12 cellular contexts compared by ENCODE assay signal in the genomic region with DNA sequence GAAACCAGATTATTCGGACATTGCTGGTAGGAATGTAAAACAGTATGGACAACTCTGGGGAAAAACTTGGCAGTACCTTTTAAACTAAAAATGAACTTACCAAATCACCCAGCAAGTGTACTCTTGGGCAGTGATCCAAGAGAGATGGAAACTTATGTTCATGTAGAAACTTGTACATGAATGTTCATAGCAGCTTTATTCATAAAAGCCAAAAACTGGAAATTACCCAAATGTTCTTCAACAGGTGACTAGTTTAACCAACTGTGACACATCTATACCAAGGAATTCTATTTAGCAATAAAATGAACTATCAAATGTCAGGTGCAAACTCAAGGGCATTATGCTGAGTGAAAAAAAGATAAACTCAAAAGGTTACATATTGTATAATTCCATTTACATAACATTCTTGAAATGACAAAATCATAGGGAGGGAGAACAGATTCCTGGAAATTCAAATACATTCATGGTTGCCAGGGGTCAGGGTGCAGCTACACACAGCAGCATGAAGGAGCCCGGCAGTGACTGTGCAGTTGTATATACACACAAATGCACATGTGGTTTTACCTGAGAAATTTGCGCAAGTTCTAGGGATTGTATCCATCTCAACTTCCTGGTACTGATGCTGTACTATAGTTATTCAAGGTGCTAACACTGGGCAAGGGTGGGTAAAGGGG. TPM values are rescaled to one million over a fixed set of nuclear protein-coding genes. Genes with fewer than 3 reads are reported as not detected.
DNase-seq lines count a peak whose midpoint lies in the region; ATAC-seq and TF ChIP-seq lines count a peak whose summit lies in the region.
"Had no signal": no experiment of that assay in that cellular context is flagged by ENCODE, and none has a peak within 500 bp of the region (broad histone marks: within the 10 kb centered on the region; RNA-seq: fewer than 3 reads in every experiment).

No MANE protein-coding gene starts in this region.

- peaks cover 21% of the 10 kb centered on the region for H3K4me1 ChIP-seq in CD4-positive, CD25-positive, alpha-beta regulatory T cell (ENCODE audit: control insufficient read depth, insufficient read depth, low read length, poor library complexity, severe bottlenecking)
- H3K4me1 ChIP-seq in testis (peaks cover 22% of the 10 kb centered on the region), ovary (ENCODE audit: insufficient read depth) (no peaks in the 10 kb centered on the region)

- 55 to 62% methylated on average over 3 of the region's 3 CpGs for WGBS in testis, 2 donors
- WGBS in ovary, 3 donors, result 56 to 67% (median 63%) methylated on average over 3 of the region's 3 CpGs

- peak overlapping the region in 1 of 3 donors; percentile 71 for H3K27ac Mint-ChIP-seq in CD4-positive, CD25-positive, alpha-beta regulatory T cell

- H3K36me3 Mint-ChIP-seq in CD4-positive, CD25-positive, alpha-beta regulatory T cell, result peaks cover 10% of the 10 kb centered on the region

- peak in 1 of 3 donors; percentile 72 for DNase-seq in CD4-positive, CD25-positive, alpha-beta regulatory T cell
- DNase-seq in LNCaP clone FGC (ENCODE audit: low read depth) (peak; percentile 1), cortex of kidney (lab: John Stamatoyannopoulos, UW) (no peak), testis (no peak), ovary (no peak)
- DNase-seq in stimulated activated CD4-positive, alpha-beta T cell treated with anti-CD3 and anti-CD28 coated beads, Interleukin-12 subunit alpha, Interleukin-12 subunit beta, amount 100 ng/mL, for 24 hours (ENCODE audit: low read depth in 2 of 2), result peak; percentile 16 to 35
- DNase-seq: substantia nigra had no signal

- H3K9me3 Mint-ChIP-seq in CD4-positive, CD25-positive, alpha-beta regulatory T cell, result no peaks in the 10 kb centered on the region

- H3K27me3 Mint-ChIP-seq in CD4-positive, CD25-positive, alpha-beta regulatory T cell, result no peaks in the 10 kb centered on the region

- H3K27ac ChIP-seq in CD4-positive, CD25-positive, alpha-beta regulatory T cell (ENCODE audit: insufficient read depth, low read length, poor library complexity, severe bottlenecking), result no peak overlapping the region
- H3K27ac ChIP-seq in testis, result no peak overlapping the region
- H3K27ac ChIP-seq in ovary, result no peak overlapping the region

- TF ChIP-seq CTCF in LNCaP clone FGC (IDR thresholded peaks at IDR 0.05; ENCODE audit: control insufficient read depth, extremely low read depth, insufficient read depth) (no peak), testis (IDR thresholded peaks at IDR 0.05) (no peak), ovary (IDR thresholded peaks at IDR 0.05) (no peak)

- intact Hi-C loops in testis (cut with DNase I; ENCODE audit: low total_unique reads), result no loop called here
- intact Hi-C loops in ovary (cut with DNase I), result loop anchor here in 2 of 4 donors (10.0 kb wide), 2 partner anchors 118 to 228 kb away; a partner anchor contains a TSS

- no peaks in the 10 kb centered on the region for H3K27me3 ChIP-seq in CD4-positive, CD25-positive, alpha-beta regulatory T cell (ENCODE audit: control insufficient read depth, insufficient read depth, low read length)
- H3K27me3 ChIP-seq in testis (no peaks in the 10 kb centered on the region), ovary (no peaks in the 10 kb centered on the region)

- no peak overlapping the region for H3K4me3 ChIP-seq in CD4-positive, CD25-positive, alpha-beta regulatory T cell (ENCODE audit: low read depth, low read length)
- H3K4me3 ChIP-seq in LNCaP clone FGC (ENCODE audit: low read depth, low read length) (no peak overlapping the region), testis (no peak overlapping the region), ovary (no peak overlapping the region)
- H3K4me3 ChIP-seq: smooth muscle cell had no signal

- H3K4me1 Mint-ChIP-seq in CD4-positive, CD25-positive, alpha-beta regulatory T cell, result peaks cover 6 to 33% (median 27%) of the 10 kb centered on the region in 4 donors

- H3K4me3 Mint-ChIP-seq in CD4-positive, CD25-positive, alpha-beta regulatory T cell, result peak overlapping the region in 3 of 4 donors; percentile 12 to 47 (median 22)

- TF ChIP-seq POLR2A in testis (IDR thresholded peaks at IDR 0.05) (no peak), ovary (IDR thresholded peaks at IDR 0.05) (no peak)

- peaks cover 32% of the 10 kb centered on the region for H3K36me3 ChIP-seq in CD4-positive, CD25-positive, alpha-beta regulatory T cell (ENCODE audit: control insufficient read depth, insufficient read depth, low read length)
- H3K36me3 ChIP-seq in testis (ENCODE audit: low read depth, missing control alignments), result no peaks in the 10 kb centered on the region
- no peaks in the 10 kb centered on the region for H3K36me3 ChIP-seq in ovary

- ATAC-seq in CD4-positive, CD25-positive, alpha-beta regulatory T cell (ENCODE audit: low read depth in 2 of 2), result no peak
- ATAC-seq in esophagus mucosa (peak; percentile 15), HG02678 (IDR thresholded peaks at IDR 0.05; ENCODE audit: unreplicated experiment) (no peak)

- H3K9me3 ChIP-seq in CD4-positive, CD25-positive, alpha-beta regulatory T cell (ENCODE audit: control insufficient read depth in 2 of 2, low read length in 2 of 2), result no peaks in the 10 kb centered on the region
- H3K9me3 ChIP-seq in testis, result no peaks in the 10 kb centered on the region
- no peaks in the 10 kb centered on the region for H3K9me3 ChIP-seq in ovary

- TF ChIP-seq EP300 in ovary (IDR thresholded peaks at IDR 0.05), result no peak

RNA-seq across cellular contexts. Expression of a gene that starts 3.5 kb away (rescaled TPM):
- not detected for total RNA-seq in CD4-positive, CD25-positive, alpha-beta regulatory T cell
- polyA plus RNA-seq in CD4-positive, CD25-positive, alpha-beta regulatory T cell, result not detected
- total RNA-seq in esophagus mucosa, result not detected
- total RNA-seq in testis, result not detected
- polyA plus RNA-seq in testis (ENCODE audit: insufficient read depth, low read depth, low replicate concordance), result not detected
- total RNA-seq in ovary, result not detected
- not detected for polyA plus RNA-seq in ovary
- total RNA-seq: cardiac septum, OCI-LY7, smooth muscle cell had no signal

Comparison
In these comparisons a context has a peak if more than half of its experiments do, and no peak if none do; other contexts are left out.
1. DNase-seq: peak in LNCaP clone FGC (single experiment) and stimulated activated CD4-positive, alpha-beta T cell treated with anti-CD3 and anti-CD28 coated beads, Interleukin-12 subunit alpha, Interleukin-12 subunit beta, amount 100 ng/mL, for 24 hours (2 of 2); none in cortex of kidney (single experiment), testis (single experiment) and ovary (0 of 5).